Comparison of ENCODE assay signal across 9 cellular contexts in the genomic region with DNA sequence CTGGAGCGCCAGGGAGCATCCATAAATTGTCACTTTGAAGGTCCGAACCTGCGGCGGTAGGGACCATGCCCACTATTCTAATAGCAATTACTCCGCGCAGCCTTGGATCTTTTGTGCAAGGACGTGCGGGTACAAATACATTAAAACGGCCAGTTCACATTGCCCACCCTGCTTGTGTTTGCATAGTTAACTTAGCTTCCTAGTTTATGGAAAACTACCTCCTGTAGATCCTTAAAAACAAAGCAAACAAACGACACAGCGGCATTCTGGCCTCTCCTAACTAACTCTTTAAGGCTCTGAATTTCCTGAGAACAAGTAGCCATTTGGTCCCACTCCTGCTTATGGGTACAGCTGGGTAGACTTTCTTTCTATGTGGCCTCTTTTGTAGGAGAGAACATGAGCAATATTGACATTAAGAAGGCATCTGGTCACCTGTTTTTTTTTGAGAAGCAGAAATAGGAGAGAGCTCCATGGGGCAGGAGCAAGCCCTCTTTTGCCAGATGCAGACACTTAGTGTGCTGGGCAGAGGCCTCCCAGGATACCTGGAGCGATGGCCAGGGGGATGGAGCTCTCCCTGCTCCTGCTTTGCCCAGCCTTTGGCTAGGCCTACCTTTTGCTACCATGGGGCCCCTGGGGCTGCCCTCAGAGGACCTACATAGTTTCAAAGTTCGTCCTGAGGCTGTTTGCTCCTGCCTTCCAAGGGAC. TPM values are rescaled to one million over a fixed set of nuclear protein-coding genes. Genes with fewer than 3 reads are reported as not detected.
DNase-seq lines count a peak whose midpoint lies in the region; ATAC-seq, FAIRE-seq and TF ChIP-seq lines count a peak whose summit lies in the region.
"Had no signal": no experiment of that assay in that cellular context is flagged by ENCODE, and none has a peak within 500 bp of the region (broad histone marks: within the 10 kb centered on the region; RNA-seq: fewer than 3 reads in every experiment).

No MANE protein-coding gene starts in this region.

- DNase-seq in HepG2 (ENCODE audit: low spot score) (peak; percentile 82), right lobe of liver (no peak), right cardiac atrium (no peak), upper lobe of left lung (no peak), foreskin keratinocyte (no peak), iPS-NIHi11 (ENCODE audit: low spot score) (no peak)
- DNase-seq: effector CD4-positive, alpha-beta T cell had no signal

- TF ChIP-seq POLR2A in HepG2 (IDR thresholded peaks at IDR 0.05; ENCODE audit: insufficient read depth in 1 of 2, low read depth in 2 of 2, low read length in 2 of 2) (peak in 1 of 2 experiments; percentile 85; a peak in 2 of 4 replicates), right lobe of liver (IDR thresholded peaks at IDR 0.05) (no peak), upper lobe of left lung (IDR thresholded peaks at IDR 0.05) (no peak)

- ATAC-seq in HepG2 (peak; percentile 43), right lobe of liver (no peak), right cardiac atrium (no peak), upper lobe of left lung (ENCODE audit: low FRiP score in 2 of 2) (no peak), foreskin keratinocyte (no peak), GM21515 (IDR thresholded peaks at IDR 0.05; ENCODE audit: unreplicated experiment) (no peak)

- WGBS in HepG2 (ENCODE audit: low lambda C conversion rate), result 0% methylated on average over 12 of the region's 13 CpGs
- WGBS in right lobe of liver (ENCODE audit: insufficient coverage, low coverage, low lambda C conversion rate, missing lambda C conversion rate), result 42% methylated on average over 9 of the region's 13 CpGs
- 62% methylated on average over 13 of the region's 13 CpGs for WGBS in right cardiac atrium
- WGBS in upper lobe of left lung, 2 donors, result 49 to 62% methylated on average over 9 to 13 of the region's 13 CpGs

- H2AFZ ChIP-seq in HepG2 (ENCODE audit: low read length), result no peak overlapping the region

- H3K27ac ChIP-seq in HepG2 (ENCODE audit: extremely low read length, insufficient read depth, low read length), result peak overlapping the region; percentile 90
- H3K27ac ChIP-seq in right lobe of liver, result no peak overlapping the region
- peak overlapping the region; percentile 96 for H3K27ac ChIP-seq in VCaP
- H3K27ac ChIP-seq in right cardiac atrium (ENCODE audit: low read length), result peak overlapping the region; percentile 28
- H3K27ac ChIP-seq in upper lobe of left lung, result peak overlapping the region in 1 of 4 donors; percentile 69
- H3K27ac ChIP-seq in foreskin keratinocyte, result no peak overlapping the region

- TF ChIP-seq EP300 in HepG2 (IDR thresholded peaks at IDR 0.05; ENCODE audit: low read depth in 2 of 2, low read length in 2 of 2), result peak in 1 of 2 experiments; percentile 73; a peak in 2 of 4 replicates
- TF ChIP-seq EP300 in HepG2 (CRISPR knock-in tag; IDR thresholded peaks at IDR 0.05; ENCODE audit: borderline replicate concordance), result peak; percentile 62
- no peak for TF ChIP-seq EP300 in upper lobe of left lung (IDR thresholded peaks at IDR 0.05)

- H3K4me2 ChIP-seq in HepG2 (ENCODE audit: low read depth, low read length), result peak overlapping the region; percentile 87

- no peaks in the 10 kb centered on the region for H3K9me3 ChIP-seq in HepG2 (ENCODE audit: low read length)
- H3K9me3 ChIP-seq in right lobe of liver, result no peaks in the 10 kb centered on the region
- no peaks in the 10 kb centered on the region for H3K9me3 ChIP-seq in right cardiac atrium (ENCODE audit: control insufficient read depth, low read length)
- H3K9me3 ChIP-seq in upper lobe of left lung, result no peaks in the 10 kb centered on the region

- TSS peak; percentile 82 for BruUV-seq in HepG2 (replicated peaks; lab: Mats Ljungman, UMichigan)

- TF ChIP-seq CTCF in HepG2 (CRISPR knock-in tag; IDR thresholded peaks at IDR 0.05) (no peak), right lobe of liver (IDR thresholded peaks at IDR 0.05) (no peak), VCaP (conservative IDR thresholded peaks at IDR 0.05) (no peak), upper lobe of left lung (IDR thresholded peaks at IDR 0.05) (no peak), foreskin keratinocyte (conservative IDR thresholded peaks at IDR 0.05) (no peak)

- in situ Hi-C loops in HepG2 (cut with HindIII; ENCODE audit: extremely low pct_ligation_motif_present, low pct_unique_long_range_greater_than_20kb), result loop anchor here (5.0 kb wide), 1 partner anchor 38 kb away; no protein-coding TSS in a partner anchor

- peaks cover 23% of the 10 kb centered on the region for H4K20me1 ChIP-seq in HepG2 (ENCODE audit: insufficient read depth, low read length)

- H3K27me3 ChIP-seq in HepG2 (ENCODE audit: control insufficient read depth in 1 of 2, insufficient read depth in 2 of 2, low read length in 2 of 2), result no peaks in the 10 kb centered on the region; a peak in 1 of 5 replicates
- H3K27me3 ChIP-seq in right lobe of liver, result peaks cover 0 to 17% of the 10 kb centered on the region in 2 donors
- H3K27me3 ChIP-seq in right cardiac atrium (ENCODE audit: control insufficient read depth, insufficient read depth), result no peaks in the 10 kb centered on the region
- peaks cover 1 to 28% (median 12%) of the 10 kb centered on the region in 4 donors for H3K27me3 ChIP-seq in upper lobe of left lung
- no peaks in the 10 kb centered on the region for H3K27me3 ChIP-seq in foreskin keratinocyte

- peaks cover 34% of the 10 kb centered on the region for H3K4me1 ChIP-seq in HepG2 (ENCODE audit: insufficient read depth, low read length)
- H3K4me1 ChIP-seq in right lobe of liver, result peaks cover 0 to 20% (median 0%) of the 10 kb centered on the region in 4 donors
- H3K4me1 ChIP-seq in right cardiac atrium (ENCODE audit: control insufficient read depth, insufficient read depth, low read length), result peaks cover 3% of the 10 kb centered on the region
- peaks cover 34 to 47% (median 36%) of the 10 kb centered on the region in 4 donors for H3K4me1 ChIP-seq in upper lobe of left lung
- peaks cover 13% of the 10 kb centered on the region for H3K4me1 ChIP-seq in foreskin keratinocyte

- intact Hi-C loops in HepG2 (cut with micrococcal nuclease; ENCODE audit: unreplicated experiment) (no loop called here), right lobe of liver (cut with DNase I) (loop anchor here (5.0 kb wide), 1 partner anchor 33 kb away; no protein-coding TSS in a partner anchor), right cardiac atrium (cut with DNase I) (loop anchor here in 3 of 4 donors (2.0 to 10.0 kb wide), 2 partner anchors 36 to 114 kb away; no protein-coding TSS in a partner anchor)

- H3K4me3 ChIP-seq in HepG2 (replicated peaks in 1 of 3; ENCODE audit: insufficient read depth in 1 of 3, low read depth in 2 of 3, low read length in 3 of 3) (peak overlapping the region; percentile 51 to 97 (median 87)), right lobe of liver (peak overlapping the region in 1 of 3 donors; percentile 39), right cardiac atrium (ENCODE audit: low read length) (peak overlapping the region; percentile 67), upper lobe of left lung (peak overlapping the region in 3 of 4 donors; percentile 34 to 51 (median 41))

- FAIRE-seq in HepG2 (lab: Jason Lieb, UNC), result peak; percentile 79

- peak overlapping the region; percentile 81 for H3K9ac ChIP-seq in HepG2 (ENCODE audit: insufficient read depth, low read depth, low read length)

- POLR2A ChIA-PET in HepG2 (lab: Yijun Ruan, JAX), result interaction anchor here (0.6 to 7.2 kb wide), 17 partner anchors 13 to 858 kb away, joined by 3 to 513 read pairs (median 5); a partner anchor contains a TSS

- TF ChIP-seq RAD21 in HepG2 (CRISPR knock-in tag; IDR thresholded peaks at IDR 0.05), result peak; percentile 19; the same call in 1 of the 2 replicates

- peaks cover 29% of the 10 kb centered on the region for H3K79me2 ChIP-seq in HepG2 (ENCODE audit: insufficient read depth, low read length)

- CTCF ChIA-PET in HepG2 (lab: Yijun Ruan, JAX; ENCODE audit: low intra/inter-chr PET ratio, low total read pairs), result interaction anchor here (2.7 to 4.4 kb wide), 2 partner anchors 34 to 37 kb away, joined by 9 to 90 read pairs; no protein-coding TSS in a partner anchor

- H3K36me3 ChIP-seq in HepG2 (replicated peaks in 1 of 2; ENCODE audit: control insufficient read depth in 1 of 2, insufficient read depth in 2 of 2, low read length in 2 of 2) (peaks cover under 1 to 6% of the 10 kb centered on the region in 2 experiments), right lobe of liver (no peaks in the 10 kb centered on the region), upper lobe of left lung (no peaks in the 10 kb centered on the region)

TF ChIP-seq in HepG2, 621 proteins besides CTCF, POLR2A, EP300 and RAD21 (continues in another document):
- TF ChIP-seq ZBTB3 (CRISPR knock-in tag; IDR thresholded peaks at IDR 0.05; ENCODE audit: borderline replicate concordance, low read depth), result no peak

RNA-seq across cellular contexts. Expression of a gene that starts 2.1 kb away (rescaled TPM):
- total RNA-seq in HepG2 (2016; rRNA removed; fragmentation: Illumina TruSeq; extraction: Trizol) (10.7 and 27.1 TPM in 2 replicates), right lobe of liver (10 to 100 TPM in 1 of 6 experiments, 1 to 10 TPM in 2, under 1 TPM in 1, not detected in 2; 0.20 to 18.8 (median 3.4) TPM), right cardiac atrium (10 to 100 TPM in 3 of 4 donors, 1 to 10 TPM in 1; 9.4 to 13.0 (median 11.6) TPM), upper lobe of left lung (10 to 100 TPM in 2 of 6 donors, 1 to 10 TPM in 4; 1.0 to 11.4 (median 6.2) TPM), foreskin keratinocyte (10.2 and 25.1 TPM in 2 replicates)
- 2.6 and 3.3 TPM in 2 replicates for total RNA-seq in HepG2 (2016; cell fraction: cytosol; rRNA removed; fragmentation: Illumina TruSeq; extraction: Trizol; ENCODE audit: low read depth)
- 7.9 and 28.0 TPM in 2 replicates for total RNA-seq in HepG2 (2016; cell fraction: insoluble cytoplasmic fraction; rRNA removed; fragmentation: Illumina TruSeq; extraction: Trizol)
- total RNA-seq in HepG2 (2016; cell fraction: membrane; rRNA removed; fragmentation: Illumina TruSeq; extraction: Trizol), result 6.2 and 6.4 TPM in 2 replicates
- total RNA-seq in HepG2 (2016; cell fraction: nucleus; rRNA removed; fragmentation: Illumina TruSeq; extraction: Trizol), result 33.8 and 37.3 TPM in 2 replicates
- polyA plus RNA-seq in HepG2 (2011; rRNA removed) (69.2 and 94.0 TPM in 2 replicates), right cardiac atrium (11.7 TPM), foreskin keratinocyte (8.6 and 17.8 TPM in 2 replicates)
- 102 and 149 TPM in 2 replicates for polyA plus RNA-seq in HepG2 (2011; cell fraction: cytosol; rRNA removed)
- polyA plus RNA-seq in HepG2 (2011; cell fraction: nucleus; rRNA removed), result 198 and 199 TPM in 2 replicates
- 94.1 and 190 TPM in 2 replicates for polyA plus RNA-seq in HepG2 (2012)
- polyA plus RNA-seq in HepG2 (2016; cell fraction: cytosol; fragmentation: Illumina TruSeq; extraction: Trizol; ENCODE audit: low read depth), result 2.2 TPM in 2 replicates
- 8.5 and 9.7 TPM in 2 replicates for polyA plus RNA-seq in HepG2 (2016; cell fraction: insoluble cytoplasmic fraction; fragmentation: Illumina TruSeq; extraction: Trizol; ENCODE audit: low read depth)
- 3.9 and 4.3 TPM in 2 replicates for polyA plus RNA-seq in HepG2 (2016; cell fraction: membrane; fragmentation: Illumina TruSeq; extraction: Trizol; ENCODE audit: low read depth)
- polyA plus RNA-seq in HepG2 (2016; cell fraction: nucleus; fragmentation: Illumina TruSeq; extraction: Trizol; ENCODE audit: insufficient read depth, low read depth), result 51.5 and 52.5 TPM in 2 replicates
- 19.1 and 61.4 TPM in 2 replicates for polyA minus RNA-seq in HepG2 (2011; rRNA and poly(A)+ RNA removed; ENCODE audit: low replicate concordance)
- polyA minus RNA-seq in HepG2 (2011; cell fraction: cytosol; rRNA and poly(A)+ RNA removed), result 90.7 and 104 TPM in 2 replicates
- 135 and 186 TPM in 2 replicates for polyA minus RNA-seq in HepG2 (2011; cell fraction: nucleus; rRNA and poly(A)+ RNA removed)

Comparison
In these comparisons a context has a peak if more than half of its experiments do, and no peak if none do; other contexts are left out.
1. H3K27ac ChIP-seq: peak in HepG2 (single experiment), VCaP (single experiment) and right cardiac atrium (single experiment); none in right lobe of liver (0 of 3) and foreskin keratinocyte (single experiment).